In genomic region chr2:29923110-29923721, GRCh38 we compare ENCODE assay signal across 8 cellular contexts. TPM values are rescaled to one million over a fixed set of nuclear protein-coding genes. Genes with fewer than 3 reads are reported as not detected.
DNase-seq lines count a peak whose midpoint lies in the region; ATAC-seq and TF ChIP-seq lines count a peak whose summit lies in the region.

No MANE protein-coding gene starts in this region.

- intact Hi-C loops in left cardiac atrium (cut with DNase I) = loop anchor here (2.0 to 5.0 kb wide), 3 partner anchors 102 to 149 kb away; no protein-coding TSS in a partner anchor
- intact Hi-C loops in sciatic nerve (cut with DNase I) = loop anchor here (10.0 kb wide), 1 partner anchor 152 kb away; no protein-coding TSS in a partner anchor

- DNase-seq in activated effector memory CD4-positive, alpha-beta T cell treated with anti-CD3 and anti-CD28 coated beads, Interleukin-2, amount 50 U/mL, for 16 hours = peak; percentile 76
- DNase-seq in activated effector memory CD4-positive, alpha-beta T cell treated with Interleukin-2 at 50 U/mL for 16 hours = no peak
- DNase-seq in RPMI7951 (ENCODE audit: low read depth) (peak; percentile 69), left cardiac atrium (peak; percentile 53), sciatic nerve (ENCODE audit: low spot score) (peak; percentile 70)
- DNase-seq in activated naive CD8-positive, alpha-beta T cell treated with anti-CD3 and anti-CD28 coated beads, Interleukin-2, amount 50 U/mL, for 16 hours (ENCODE audit: low read depth, low spot score) = peak; percentile 5

- ATAC-seq in left cardiac atrium = no peak
- peak; percentile 38 for ATAC-seq in sciatic nerve
- ATAC-seq in GM19328 (IDR thresholded peaks at IDR 0.05; ENCODE audit: unreplicated experiment) = no peak

- TF ChIP-seq CTCF in LNCAP (IDR thresholded peaks at IDR 0.05) = peak; percentile 87

RNA-seq across cellular contexts. Expression of gene ALK, which starts 1.8 kb away (rescaled TPM):
- 0.12 and 0.29 TPM in 2 replicates for total RNA-seq in RPMI7951 (2014; rRNA removed; shearing (Covaris generic))
- under 1 TPM; 0.21 to 0.26 TPM for total RNA-seq in left cardiac atrium
- total RNA-seq in sciatic nerve = 0.18 TPM
